In genomic region chr6:68546620-68547019, GRCh38 we compare ENCODE assay signal across 33 cellular contexts.
"Had no signal": no experiment of that assay in that cellular context is flagged by ENCODE, and none has a peak within 500 bp of the region (broad histone marks: within the 10 kb centered on the region; RNA-seq: fewer than 3 reads in every experiment).

No MANE protein-coding gene starts in this region.

- H3K36me3 ChIP-seq: adrenal gland, ascending aorta, brain microvascular endothelial cell, breast epithelium, cardiac muscle cell had no signal

- H3K4me1 ChIP-seq: adrenal gland, ascending aorta, body of pancreas, breast epithelium had no signal

- H3K9me3 ChIP-seq: adrenal gland, ascending aorta, body of pancreas had no signal

- H3K27me3 ChIP-seq: adrenal gland, ascending aorta, body of pancreas, brain microvascular endothelial cell, breast epithelium, cardiac muscle cell had no signal

- DNase-seq: activated effector memory CD4-positive, alpha-beta T cell treated with anti-CD3 and anti-CD28 coated beads, Interleukin-2, amount 50 U/mL, for 16 hours; activated effector memory CD4-positive, alpha-beta T cell treated with Interleukin-2 at 50 U/mL for 16 hours; activated gamma-delta T cell treated with Interleukin-2 at 50 U/mL for 16 hours; activated naive CD4-positive, alpha-beta T cell; activated naive CD4-positive, alpha-beta T cell treated with anti-CD3 and anti-CD28 coated beads for 36 hours; activated naive CD4-positive, alpha-beta T cell treated with anti-CD3 and anti-CD28 coated beads, Interleukin-2, amount 10 ng/mL, durations not matched to agents 7 days and 5 days; activated naive CD4-positive, alpha-beta T cell treated with anti-CD3 and anti-CD28 coated beads, Interleukin-2, amount 50 U/mL, for 16 hours; activated naive CD4-positive, alpha-beta T cell treated with Interleukin-2 at 50 U/mL for 16 hours; activated naive CD8-positive, alpha-beta T cell treated with anti-CD3 and anti-CD28 coated beads for 36 hours; activated naive CD8-positive, alpha-beta T cell treated with anti-CD3 and anti-CD28 coated beads, Interleukin-2, amount 10 ng/mL, durations not matched to agents 7 days and 5 days; activated naive CD8-positive, alpha-beta T cell treated with anti-CD3 and anti-CD28 coated beads, Interleukin-2, amount 50 U/mL, for 24 hours; activated T-cell treated with anti-CD3 and anti-CD28 coated beads, Interleukin-2, amount 50 U/mL, for 1 hour; activated T-cell treated with anti-CD3 and anti-CD28 coated beads, Interleukin-2, amount 50 U/mL, for 24 hours; activated T-cell treated with anti-CD3 and anti-CD28 coated beads, Interleukin-2, amount 50 U/mL, for 4 hours; activated T-cell treated with anti-CD3 and anti-CD28 coated beads, Interleukin-2, amount 50 U/mL, for 48 hours; activated T-cell treated with anti-CD3 and anti-CD28 coated beads, Interleukin-2, amount 50 U/mL, for 72 hours; adrenal gland; amniotic stem cell; amygdala; anterior cingulate cortex; aorta; body of pancreas; brain microvascular endothelial cell; caudate nucleus; central memory CD4-positive, alpha-beta T cell; cerebellar nuclear complex had no signal

- H3K4me3 ChIP-seq: adrenal gland, ascending aorta, body of pancreas, breast epithelium, cardiac muscle cell had no signal

- FAIRE-seq: astrocyte, bronchial epithelial cell had no signal

- H3K27ac ChIP-seq: adrenal gland, ascending aorta, body of pancreas, brain microvascular endothelial cell, breast epithelium, cardiac muscle cell had no signal

- ATAC-seq: activated naive CD4-positive, alpha-beta T cell treated with anti-CD3 and anti-CD28 coated beads, Interleukin-2, amount 50 U/mL, for 72 hours; activated naive CD8-positive, alpha-beta T cell treated with anti-CD3 and anti-CD28 coated beads, Interleukin-2, amount 50 U/mL, for 24 hours; activated T-cell treated with anti-CD3 and anti-CD28 coated beads, Interleukin-2, amount 50 U/mL, for 4 hours; activated T-cell treated with anti-CD3 and anti-CD28 coated beads, Interleukin-2, amount 50 U/mL, for 72 hours; activated T-helper 17 cell treated with anti-CD3 and anti-CD28 coated beads, Interleukin-2, amount 50 U/mL, for 72 hours; body of pancreas had no signal
